In genomic region chr2:218659258-218659987, GRCh38 we compare ENCODE assay signal across 8 cellular contexts.
DNase-seq lines count a peak whose midpoint lies in the region; ATAC-seq and TF ChIP-seq lines count a peak whose summit lies in the region.

TSS of gene BCS1L (plus strand) at chr2:218659683. CDS start at chr2:218660988, 1,305 bp downstream.
TSS of gene ZNF142 (minus strand) at chr2:218659623. CDS start at chr2:218656429, 3,194 bp downstream.

- peak; percentile 95 for ATAC-seq in GM19035 (IDR thresholded peaks at IDR 0.05; ENCODE audit: unreplicated experiment)
- ATAC-seq in HG03354 (IDR thresholded peaks at IDR 0.05; ENCODE audit: poor library complexity, severe bottlenecking, unreplicated experiment), result peak; percentile 96

- TF ChIP-seq CTCF in AG09319 (IDR thresholded peaks at IDR 0.05; ENCODE audit: low read depth, low read length), result no peak

- DNase-seq in AG09319 (ENCODE audit: extremely low read depth, low read depth) (peak; percentile 42), NCI-H446 treated with DMSO at 0.1 percent for 48 hours (lab: John Stamatoyannopoulos, UW) (peak; percentile 83), cerebellar cortex (ENCODE audit: low spot score) (peak; percentile 96), islet precursor cell (peak; percentile 95)
- peak; percentile 83 for DNase-seq in activated CD4-positive, CD25-positive, alpha-beta regulatory T cell treated with anti-CD3 and anti-CD28 coated beads, Interleukin-2, amount 50 U/mL, for 16 hours (ENCODE audit: low read depth, low spot score)
- DNase-seq in stimulated activated CD4-positive, alpha-beta T cell treated with anti-CD3 and anti-CD28 coated beads, Interleukin-12 subunit alpha, Interleukin-12 subunit beta, amount 100 ng/mL, for 4 hours, result peak; percentile 96

Comparison
In these comparisons a context has a peak if more than half of its experiments do, and no peak if none do; other contexts are left out.
1. Peak in every context shown above with its lines: DNase-seq and ATAC-seq.
2. DNase-seq: peak in every context shown above with its lines; median percentile 96 in cerebellar cortex; 96 in stimulated activated CD4-positive, alpha-beta T cell treated with anti-CD3 and anti-CD28 coated beads, Interleukin-12 subunit alpha, Interleukin-12 subunit beta, amount 100 ng/mL, for 4 hours; 95 in islet precursor cell; 83 in NCI-H446 treated with DMSO at 0.1 percent for 48 hours; 83 in activated CD4-positive, CD25-positive, alpha-beta regulatory T cell treated with anti-CD3 and anti-CD28 coated beads, Interleukin-2, amount 50 U/mL, for 16 hours; 42 in AG09319.